In genomic region chr10:132639470-132639869, GRCh38 we compare ENCODE assay signal across 22 cellular contexts.
"Had no signal": no experiment of that assay in that cellular context is flagged by ENCODE, and none has a peak within 500 bp of the region (broad histone marks: within the 10 kb centered on the region; RNA-seq: fewer than 3 reads in every experiment).

No MANE protein-coding gene starts in this region.

- H3K4me1 Mint-ChIP-seq: endodermal cell had no signal

- H3K4me3 ChIP-seq: esophagus squamous epithelium, lower lobe of right lung, ovary, psoas muscle, skin epidermis, spleen, suprapubic skin, transverse colon, vagina had no signal

- H3K4me3 Mint-ChIP-seq: endodermal cell; immature natural killer cell; naive thymus-derived CD8-positive, alpha-beta T cell; nephron progenitor cell; stimulated activated memory B cell treated with anti-CD40 and anti-IgM and Interleukin-4, amounts not matched to agents 10 μg/mL and 1 μg/mL and 100 μg/mL, for 72 hours had no signal

- H3K9me3 ChIP-seq: esophagus squamous epithelium, lower lobe of right lung, ovary, psoas muscle, suprapubic skin, transverse colon, vagina had no signal

- H3K9me3 Mint-ChIP-seq: immature natural killer cell; naive thymus-derived CD8-positive, alpha-beta T cell; stimulated activated memory B cell treated with anti-CD40 and anti-IgM and Interleukin-4, amounts not matched to agents 10 μg/mL and 1 μg/mL and 100 μg/mL, for 72 hours had no signal

- H3K27me3 ChIP-seq: esophagus squamous epithelium, ovary, spleen, suprapubic skin, transverse colon, vagina had no signal

- H3K27ac Mint-ChIP-seq: endodermal cell; nephron progenitor cell; stimulated activated memory B cell treated with anti-CD40 and anti-IgM and Interleukin-4, amounts not matched to agents 10 μg/mL and 1 μg/mL and 100 μg/mL, for 72 hours had no signal

- H3K27me3 Mint-ChIP-seq: naive thymus-derived CD8-positive, alpha-beta T cell; stimulated activated memory B cell treated with anti-CD40 and anti-IgM and Interleukin-4, amounts not matched to agents 10 μg/mL and 1 μg/mL and 100 μg/mL, for 72 hours had no signal

- H3K36me3 ChIP-seq: esophagus squamous epithelium, lower lobe of right lung, ovary, suprapubic skin, transverse colon, vagina had no signal

- DNase-seq: effector CD8-positive, alpha-beta T cell; esophagus squamous epithelium; foreskin melanocyte; hypothalamus; immature natural killer cell; left ventricle myocardium superior; lower lobe of right lung; naive thymus-derived CD8-positive, alpha-beta T cell; nephron progenitor cell; nucleus accumbens; psoas muscle; right cardiac atrium; stimulated activated CD4-positive, alpha-beta T cell treated with anti-CD3 and anti-CD28 coated beads, Interleukin-4, amount 100 ng/mL, for 4 hours; stimulated activated naive CD8-positive, alpha-beta T cell treated with anti-CD3 and anti-CD28 coated beads, Interleukin-15, Interleukin-2, amounts not matched to agents 100 U/mL and 50 U/mL, for 24 hours; transverse colon had no signal

- H3K27ac ChIP-seq: lower lobe of right lung, ovary, psoas muscle, skin epidermis, spleen, suprapubic skin, vagina had no signal
